ENCODE assay signal across 19 cellular contexts in the genomic region with DNA sequence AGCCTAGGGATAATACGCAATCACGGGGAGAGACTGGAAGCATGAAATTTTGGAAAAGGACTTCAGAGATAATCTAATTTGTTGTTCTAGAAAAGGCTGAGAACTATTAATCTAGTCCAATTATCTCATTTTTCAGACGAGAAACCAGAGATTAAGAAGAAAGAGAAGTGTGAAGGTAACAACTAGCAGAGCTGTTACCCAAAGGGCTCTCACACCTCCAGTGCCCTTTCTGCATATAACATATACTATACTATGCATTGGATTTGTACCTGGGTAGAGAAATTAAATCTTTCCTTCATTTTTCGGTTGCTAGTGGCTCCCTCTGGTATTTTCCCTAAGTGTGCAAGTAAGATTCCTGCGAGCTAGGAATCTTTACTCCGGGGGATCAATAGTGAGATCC. TPM values are rescaled to one million over a fixed set of nuclear protein-coding genes. Genes with fewer than 3 reads are reported as not detected.
DNase-seq lines count a peak whose midpoint lies in the region; ATAC-seq and TF ChIP-seq lines count a peak whose summit lies in the region.
"Had no signal": no experiment of that assay in that cellular context is flagged by ENCODE, and none has a peak within 500 bp of the region (broad histone marks: within the 10 kb centered on the region; RNA-seq: fewer than 3 reads in every experiment).

No MANE protein-coding gene starts in this region.

- DNase-seq in GM23338 (ENCODE audit: low spot score): no peak
- DNase-seq in WTC11 (ENCODE audit: low spot score): no peak
- no peak for DNase-seq in effector memory CD8-positive, alpha-beta T cell
- no peak for DNase-seq in heart right ventricle
- no peak for DNase-seq in H7
- DNase-seq: C1 segment of cervical spinal cord; Calu3; CD4-positive, alpha-beta memory T cell; COR-L47; DMS53; DMS79 treated with DMSO at 0.1 percent for 48 hours; GF-D8; H9 had no signal

- H3K4me1 Mint-ChIP-seq in GM23338: no peaks in the 10 kb centered on the region
- H3K4me1 Mint-ChIP-seq in WTC11: no peaks in the 10 kb centered on the region
- peaks cover 0 to 4% of the 10 kb centered on the region in 2 donors for H3K4me1 Mint-ChIP-seq in effector memory CD8-positive, alpha-beta T cell (ENCODE audit: low read depth in 2 of 2)
- H3K4me1 Mint-ChIP-seq: CD4-positive, alpha-beta memory T cell; H9 had no signal

- H3K27ac ChIP-seq in GM23338 (ENCODE audit: low read depth) (0 out of 2 replicates have a peak overlapping the region, but pooled peaks have one; percentile 45), heart right ventricle (no peak overlapping the region)

- TF ChIP-seq CTCF in GM23338 (conservative IDR thresholded peaks at IDR 0.05; ENCODE audit: low read depth in 2 of 2): no peak
- TF ChIP-seq CTCF in WTC11 (IDR thresholded peaks at IDR 0.05): no peak
- no peak for TF ChIP-seq CTCF in heart right ventricle (IDR thresholded peaks at IDR 0.05)

- H3K36me3 Mint-ChIP-seq in GM23338 (ENCODE audit: low read depth): peaks cover 38% of the 10 kb centered on the region
- H3K36me3 Mint-ChIP-seq in WTC11: peaks cover 34% of the 10 kb centered on the region
- peaks cover 26% of the 10 kb centered on the region for H3K36me3 Mint-ChIP-seq in effector memory CD8-positive, alpha-beta T cell (ENCODE audit: insufficient read depth)

- WGBS in heart right ventricle, 2 donors: 76% methylated on average over 6 of the region's 6 CpGs

- H3K27me3 Mint-ChIP-seq in GM23338 (ENCODE audit: insufficient read depth, low read depth, poor library complexity) (no peaks in the 10 kb centered on the region), WTC11 (ENCODE audit: low read depth) (no peaks in the 10 kb centered on the region)
- no peaks in the 10 kb centered on the region for H3K27me3 Mint-ChIP-seq in effector memory CD8-positive, alpha-beta T cell
- H3K27me3 Mint-ChIP-seq: CD4-positive, alpha-beta memory T cell had no signal

- no peak overlapping the region for H3K4me3 ChIP-seq in GM23338
- no peak overlapping the region for H3K4me3 ChIP-seq in heart right ventricle
- no peak overlapping the region for H3K4me3 ChIP-seq in H7 (ENCODE audit: insufficient read depth, low read depth, low read length)

- H3F3A ChIP-seq in GM23338 (replicated peaks; ENCODE audit: low read depth): no peaks in the 10 kb centered on the region

- H3K36me3 ChIP-seq in GM23338 (ENCODE audit: insufficient read depth) (peaks cover 12% of the 10 kb centered on the region; the same call in 1 of the 2 replicates), heart right ventricle (peaks cover 0 to 72% (median 17%) of the 10 kb centered on the region in 9 donors), H7 (replicated peaks; ENCODE audit: control insufficient read depth, insufficient read depth, low read length) (peaks cover 6% of the 10 kb centered on the region)

- no peaks in the 10 kb centered on the region for H3K9me3 ChIP-seq in heart right ventricle

- no peaks in the 10 kb centered on the region for H3K4me1 ChIP-seq in GM23338 (ENCODE audit: insufficient read depth)
- H3K4me1 ChIP-seq in heart right ventricle: no peaks in the 10 kb centered on the region

- H2AFZ ChIP-seq in GM23338: no peak overlapping the region

- no peak overlapping the region for H3K4me2 ChIP-seq in GM23338

- H3K4me3 Mint-ChIP-seq in GM23338 (no peak overlapping the region), WTC11 (no peak overlapping the region)
- no peak overlapping the region for H3K4me3 Mint-ChIP-seq in effector memory CD8-positive, alpha-beta T cell
- H3K4me3 Mint-ChIP-seq: CD4-positive, alpha-beta memory T cell; H9 had no signal

- intact Hi-C loops in heart right ventricle (cut with DNase I): no loop called here

- no peak for ATAC-seq in GM23338
- ATAC-seq in WTC11: no peak
- ATAC-seq in effector memory CD8-positive, alpha-beta T cell (replicated peaks): peak; percentile 51
- ATAC-seq in heart right ventricle: no peak
- ATAC-seq in GM18858 (IDR thresholded peaks at IDR 0.05; ENCODE audit: unreplicated experiment): no peak
- ATAC-seq: HCT116 had no signal

- H3K27me3 ChIP-seq in GM23338 (ENCODE audit: insufficient read depth) (no peaks in the 10 kb centered on the region), heart right ventricle (no peaks in the 10 kb centered on the region), H7 (ENCODE audit: control insufficient read depth, insufficient read depth, low read length) (no peaks in the 10 kb centered on the region)

- H3K9me2 ChIP-seq in GM23338 (ENCODE audit: insufficient read depth): no peaks in the 10 kb centered on the region

- CTCF ChIA-PET in WTC11 (lab: Charles Lee): no interaction called here

- H3K27ac Mint-ChIP-seq in GM23338 (no peak overlapping the region), WTC11 (peak overlapping the region; percentile 20; the same call in 1 of the 2 replicates)
- H3K27ac Mint-ChIP-seq in effector memory CD8-positive, alpha-beta T cell: peak overlapping the region in 1 of 2 donors; percentile 11
- H3K27ac Mint-ChIP-seq: CD4-positive, alpha-beta memory T cell; H9 had no signal

- H3K79me2 ChIP-seq in GM23338 (replicated peaks; ENCODE audit: insufficient read depth): no peaks in the 10 kb centered on the region

- H3K9me3 Mint-ChIP-seq in GM23338: no peaks in the 10 kb centered on the region
- no peaks in the 10 kb centered on the region for H3K9me3 Mint-ChIP-seq in WTC11
- no peaks in the 10 kb centered on the region for H3K9me3 Mint-ChIP-seq in effector memory CD8-positive, alpha-beta T cell
- H3K9me3 Mint-ChIP-seq: CD4-positive, alpha-beta memory T cell; H9 had no signal

- POLR2A ChIA-PET in WTC11 (lab: Charles Lee): no interaction called here

- H4K20me1 ChIP-seq in GM23338 (replicated peaks; ENCODE audit: insufficient read depth): no peaks in the 10 kb centered on the region

TF ChIP-seq in GM23338, 12 proteins besides CTCF, POLR2A, EP300 and RAD21 (continues in another document):
- TF ChIP-seq, protein P1, sequence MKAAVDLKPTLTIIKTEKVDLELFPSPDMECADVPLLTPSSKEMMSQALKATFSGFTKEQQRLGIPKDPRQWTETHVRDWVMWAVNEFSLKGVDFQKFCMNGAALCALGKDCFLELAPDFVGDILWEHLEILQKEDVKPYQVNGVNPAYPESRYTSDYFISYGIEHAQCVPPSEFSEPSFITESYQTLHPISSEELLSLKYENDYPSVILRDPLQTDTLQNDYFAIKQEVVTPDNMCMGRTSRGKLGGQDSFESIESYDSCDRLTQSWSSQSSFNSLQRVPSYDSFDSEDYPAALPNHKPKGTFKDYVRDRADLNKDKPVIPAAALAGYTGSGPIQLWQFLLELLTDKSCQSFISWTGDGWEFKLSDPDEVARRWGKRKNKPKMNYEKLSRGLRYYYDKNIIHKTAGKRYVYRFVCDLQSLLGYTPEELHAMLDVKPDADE (IDR thresholded peaks at IDR 0.05): no peak
- TF ChIP-seq JUNB (IDR thresholded peaks at IDR 0.05; ENCODE audit: unreplicated experiment) (no peak), EZH2phosphoT487 (IDR thresholded peaks at IDR 0.05; ENCODE audit: unreplicated experiment) (no peak), ZNF114 (CRISPR knock-in tag; IDR thresholded peaks at IDR 0.05) (no peak), NANOG (IDR thresholded peaks at IDR 0.05; ENCODE audit: borderline replicate concordance) (no peak), STAT1 (IDR thresholded peaks at IDR 0.05; ENCODE audit: unreplicated experiment) (no peak)

TF ChIP-seq in WTC11, 78 proteins besides CTCF, POLR2A, EP300 and RAD21 (continues in another document):
- TF ChIP-seq TEAD1 (CRISPR knock-in tag; IDR thresholded peaks at IDR 0.05): no peak
- TF ChIP-seq, protein P2, sequence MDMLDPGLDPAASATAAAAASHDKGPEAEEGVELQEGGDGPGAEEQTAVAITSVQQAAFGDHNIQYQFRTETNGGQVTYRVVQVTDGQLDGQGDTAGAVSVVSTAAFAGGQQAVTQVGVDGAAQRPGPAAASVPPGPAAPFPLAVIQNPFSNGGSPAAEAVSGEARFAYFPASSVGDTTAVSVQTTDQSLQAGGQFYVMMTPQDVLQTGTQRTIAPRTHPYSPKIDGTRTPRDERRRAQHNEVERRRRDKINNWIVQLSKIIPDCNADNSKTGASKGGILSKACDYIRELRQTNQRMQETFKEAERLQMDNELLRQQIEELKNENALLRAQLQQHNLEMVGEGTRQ (CRISPR knock-in tag; IDR thresholded peaks at IDR 0.05): no peak
- TF ChIP-seq, protein P3, sequence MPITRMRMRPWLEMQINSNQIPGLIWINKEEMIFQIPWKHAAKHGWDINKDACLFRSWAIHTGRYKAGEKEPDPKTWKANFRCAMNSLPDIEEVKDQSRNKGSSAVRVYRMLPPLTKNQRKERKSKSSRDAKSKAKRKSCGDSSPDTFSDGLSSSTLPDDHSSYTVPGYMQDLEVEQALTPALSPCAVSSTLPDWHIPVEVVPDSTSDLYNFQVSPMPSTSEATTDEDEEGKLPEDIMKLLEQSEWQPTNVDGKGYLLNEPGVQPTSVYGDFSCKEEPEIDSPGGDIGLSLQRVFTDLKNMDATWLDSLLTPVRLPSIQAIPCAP (CRISPR knock-in tag; IDR thresholded peaks at IDR 0.05): no peak

RNA-seq across cellular contexts. Expression of a gene that starts 13.4 kb away (rescaled TPM):
- not detected in 2 replicates for total RNA-seq in GM23338 (2014; rRNA removed; shearing (Covaris generic))
- polyA plus RNA-seq in GM23338 (2016; fragmentation: Nextera tagmentation; extraction: Ambion mirVana) (0.16 TPM in 1 of 2 replicates, not detected in the other), heart right ventricle (under 1 TPM in 1 of 2 donors, not detected in 1; 0.10 TPM)
- total RNA-seq in WTC11 (2021) (not detected in 3 replicates), heart right ventricle (1 to 10 TPM in 1 of 10 donors, not detected in 9; 1.9 TPM)
- total RNA-seq in H7 (2014; rRNA removed; shearing (Covaris generic)): not detected in 2 replicates
- total RNA-seq: A673, Calu3, G401, H1, H9 had no signal
- polyA plus RNA-seq: BJ, H1 had no signal

RNA-seq across cellular contexts. Expression of a gene that starts 33.5 kb away (rescaled TPM):
- total RNA-seq in GM23338 (2014; rRNA removed; shearing (Covaris generic)): 7.7 and 11.3 TPM in 2 replicates
- polyA plus RNA-seq in GM23338 (2016; fragmentation: Nextera tagmentation; extraction: Ambion mirVana) (36.7 and 42.7 TPM in 2 replicates), heart right ventricle (1 to 10 TPM; 4.7 to 8.1 TPM)
- total RNA-seq in WTC11 (2021) (10.0 to 13.6 TPM (median 11.4 TPM) in 3 replicates), heart right ventricle (1 to 10 TPM; 2.1 to 6.3 (median 3.9) TPM)
- 5.8 and 11.3 TPM in 2 replicates for total RNA-seq in H7 (2014; rRNA removed; shearing (Covaris generic))
